ENCODE assay signal across 14 cellular contexts in genomic region chr14:96255501-96256366, GRCh38. TPM values are rescaled to one million over a fixed set of nuclear protein-coding genes. Genes with fewer than 3 reads are reported as not detected.
A peak's percentile ranks its signal among the peaks of the same experiment; 100 is the strongest.
DNase-seq lines count a peak whose midpoint lies in the region; ATAC-seq and TF ChIP-seq lines count a peak whose summit lies in the region.
"Had no signal": no experiment of that assay in that cellular context is flagged by ENCODE, and none has a peak within 500 bp of the region (broad histone marks: within the 10 kb centered on the region; RNA-seq: fewer than 3 reads in every experiment).

BDKRB1 (plus strand) TSS chr14:96256210; CDS start chr14:96263683, 7,473 bp downstream.

- no peak within 1 kb of the TSS for H3K27ac Mint-ChIP-seq in stimulated activated memory B cell treated with anti-CD40 and anti-IgM and Interleukin-4, amounts not matched to agents 10 μg/mL and 1 μg/mL and 100 μg/mL, for 72 hours

- H3K4me3 ChIP-seq in breast epithelium (no peak within 1 kb of the TSS), left lung (no peak within 1 kb of the TSS), transverse colon (no peak within 1 kb of the TSS)

- H3K9me3 ChIP-seq in breast epithelium (no peaks in the 10 kb centered on the region), left lung (no peaks in the 10 kb centered on the region), transverse colon (no peaks in the 10 kb centered on the region)

- peaks cover 43% of the 10 kb centered on the region for H3K27me3 Mint-ChIP-seq in stimulated activated memory B cell treated with anti-CD40 and anti-IgM and Interleukin-4, amounts not matched to agents 10 μg/mL and 1 μg/mL and 100 μg/mL, for 72 hours

- intact Hi-C loops in breast epithelium (cut with DNase I; ENCODE audit: low total_unique reads): no loop called here
- intact Hi-C loops in left lung (cut with DNase I): no loop called here
- intact Hi-C loops in transverse colon (cut with DNase I; ENCODE audit: low total_unique reads): no loop called here

- H3K4me1 Mint-ChIP-seq in stimulated activated memory B cell treated with anti-CD40 and anti-IgM and Interleukin-4, amounts not matched to agents 10 μg/mL and 1 μg/mL and 100 μg/mL, for 72 hours: no peaks in the 10 kb centered on the region

- no peaks in the 10 kb centered on the region for H3K27me3 ChIP-seq in breast epithelium
- H3K27me3 ChIP-seq in left lung: peaks cover 0 to 22% of the 10 kb centered on the region in 2 donors
- no peaks in the 10 kb centered on the region for H3K27me3 ChIP-seq in transverse colon

- H3K4me1 ChIP-seq in breast epithelium: peaks cover 0 to 3% of the 10 kb centered on the region in 2 donors
- no peaks in the 10 kb centered on the region for H3K4me1 ChIP-seq in left lung
- H3K4me1 ChIP-seq in transverse colon: peaks cover 3 to 29% (median 9%) of the 10 kb centered on the region in 4 donors

- H3K36me3 Mint-ChIP-seq in stimulated activated memory B cell treated with anti-CD40 and anti-IgM and Interleukin-4, amounts not matched to agents 10 μg/mL and 1 μg/mL and 100 μg/mL, for 72 hours: no peaks in the 10 kb centered on the region
- H3K36me3 Mint-ChIP-seq: brain had no signal

- in situ Hi-C loops in transverse colon (cut with MboI; ENCODE audit: low pct_ligation_motif_present in 1 of 4, low pct_unique_long_range_greater_than_20kb in 1 of 4, low sequenced_read_pairs in 3 of 4): no loop called here

- TF ChIP-seq POLR2A in breast epithelium (IDR thresholded peaks at IDR 0.05) (no peak), transverse colon (IDR thresholded peaks at IDR 0.05) (no peak)

- DNase-seq in HT1080 (ENCODE audit: low read depth): peak; percentile 59
- no peak for DNase-seq in breast epithelium (ENCODE audit: low spot score in 2 of 2)
- no peak for DNase-seq in left lung
- no peak for DNase-seq in transverse colon
- DNase-seq: activated T-cell treated with anti-CD3 and anti-CD28 coated beads, Interleukin-2, amount 50 U/mL, for 4 hours; NCI-H2081; retina had no signal

- H3K36me3 ChIP-seq in breast epithelium (no peaks in the 10 kb centered on the region), left lung (no peaks in the 10 kb centered on the region), transverse colon (no peaks in the 10 kb centered on the region)

- 34 to 52% methylated on average over 7 to 12 of the region's 12 CpGs for WGBS in transverse colon (ENCODE audit: low coverage in 1 of 2), 2 donors

- ATAC-seq in left lung: peak; percentile 39
- ATAC-seq in stimulated activated memory B cell treated with anti-CD40 and anti-IgM and Interleukin-4, amounts not matched to agents 10 μg/mL and 1 μg/mL and 100 μg/mL, for 72 hours: no peak
- no peak for ATAC-seq in HG03457 (IDR thresholded peaks at IDR 0.05; ENCODE audit: unreplicated experiment)
- ATAC-seq in GM21717 (IDR thresholded peaks at IDR 0.05; ENCODE audit: unreplicated experiment): no peak
- ATAC-seq: activated T-cell treated with anti-CD3 and anti-CD28 coated beads, Interleukin-2, amount 50 U/mL, for 4 hours; HepG2 had no signal

- TF ChIP-seq EP300 in transverse colon (IDR thresholded peaks at IDR 0.05; ENCODE audit: low read depth): no peak

- no peaks in the 10 kb centered on the region for H3K9me3 Mint-ChIP-seq in stimulated activated memory B cell treated with anti-CD40 and anti-IgM and Interleukin-4, amounts not matched to agents 10 μg/mL and 1 μg/mL and 100 μg/mL, for 72 hours
- H3K9me3 Mint-ChIP-seq: activated T-cell treated with anti-CD3 and anti-CD28 coated beads, Interleukin-2, amount 50 U/mL, for 4 hours had no signal

- H3K27ac ChIP-seq in breast epithelium: peak within 1 kb of the TSS; percentile 17 to 44
- peak within 1 kb of the TSS in 1 of 2 donors; percentile 45 for H3K27ac ChIP-seq in left lung
- H3K27ac ChIP-seq in transverse colon: peak within 1 kb of the TSS; percentile 69 to 82 (median 77)

- no peak within 1 kb of the TSS for H3K4me3 Mint-ChIP-seq in stimulated activated memory B cell treated with anti-CD40 and anti-IgM and Interleukin-4, amounts not matched to agents 10 μg/mL and 1 μg/mL and 100 μg/mL, for 72 hours
- H3K4me3 Mint-ChIP-seq: activated T-cell treated with anti-CD3 and anti-CD28 coated beads, Interleukin-2, amount 50 U/mL, for 4 hours; brain had no signal

- no peak for TF ChIP-seq CTCF in breast epithelium (IDR thresholded peaks at IDR 0.05)
- TF ChIP-seq CTCF in left lung (IDR thresholded peaks at IDR 0.05): no peak
- no peak for TF ChIP-seq CTCF in transverse colon (IDR thresholded peaks at IDR 0.05)

RNA-seq across cellular contexts. Expression of gene BDKRB1, which starts in this region (rescaled TPM):
- 0.43 TPM in 1 of 2 replicates, not detected in the other for total RNA-seq in HT1080 (2014; rRNA removed; shearing (Covaris generic))
- 2.1 and 2.8 TPM in 2 replicates for polyA plus RNA-seq in HT1080 (2015; cell fraction: cytosol; rRNA removed)
- 4.4 and 7.6 TPM in 2 replicates for polyA plus RNA-seq in HT1080 (2015; cell fraction: nucleus; rRNA removed)
- total RNA-seq in breast epithelium: 1 to 10 TPM in 1 of 3 donors, not detected in 2; 5.9 TPM
- under 1 TPM in 1 of 2 donors, not detected in 1; 0.35 TPM for total RNA-seq in left lung
- 1 to 10 TPM; 1.1 to 4.4 (median 2.3) TPM for total RNA-seq in transverse colon
- total RNA-seq: activated T-cell treated with anti-CD3 and anti-CD28 coated beads, Interleukin-2, amount 50 U/mL, for 4 hours; HepG2; liver; OCI-LY7 had no signal
- polyA plus RNA-seq: liver had no signal

Comparison
In these comparisons a context has a peak if more than half of its experiments do, and no peak if none do; other contexts are left out.
1. Peak in ATAC-seq in left lung; RNA of the gene not detected or under 1 TPM.